In genomic region chr11:70409437-70409836, GRCh38 we compare ENCODE assay signal across 19 cellular contexts. TPM values are rescaled to one million over a fixed set of nuclear protein-coding genes. Genes with fewer than 3 reads are reported as not detected.
DNase-seq lines count a peak whose midpoint lies in the region; ATAC-seq, FAIRE-seq and TF ChIP-seq lines count a peak whose summit lies in the region.
"Had no signal": no experiment of that assay in that cellular context is flagged by ENCODE, and none has a peak within 500 bp of the region (broad histone marks: within the 10 kb centered on the region; RNA-seq: fewer than 3 reads in every experiment).

No MANE protein-coding gene starts in this region.

- H3K27me3 Mint-ChIP-seq in HFFc6 (ENCODE audit: insufficient read depth) (peaks cover 2% of the 10 kb centered on the region; the same call in 1 of the 2 replicates), endodermal cell (ENCODE audit: insufficient read depth) (no peaks in the 10 kb centered on the region)
- H3K27me3 Mint-ChIP-seq: CD4-positive, alpha-beta T cell had no signal

- H3K27ac ChIP-seq in heart left ventricle (peak overlapping the region in 10 of 12 donors; percentile 25 to 83 (median 52)), K562 (ENCODE audit: extremely low read depth, low read depth, low read length) (no peak overlapping the region), endodermal cell (ENCODE audit: low read depth, low read length) (no peak overlapping the region)

- peaks cover 4% of the 10 kb centered on the region for H3K9me1 ChIP-seq in K562 (ENCODE audit: control insufficient read depth, insufficient read depth, low read length)

- H3K4me3 ChIP-seq in heart left ventricle = no peak overlapping the region
- no peak overlapping the region for H3K4me3 ChIP-seq in K562
- H3K4me3 ChIP-seq in endodermal cell (ENCODE audit: low read length) = no peak overlapping the region
- H3K4me3 ChIP-seq: GM12878, HAP-1 had no signal

- H2AFZ ChIP-seq in K562 (ENCODE audit: low read depth, low read length) = no peak overlapping the region

- H3K27me3 ChIP-seq in heart left ventricle (peaks cover 0 to 48% (median 0%) of the 10 kb centered on the region in 9 donors), K562 (ENCODE audit: control insufficient read depth in 2 of 2, insufficient read depth in 2 of 2, low read length in 2 of 2) (no peaks in the 10 kb centered on the region), endodermal cell (ENCODE audit: control insufficient read depth, insufficient read depth, low read length, poor library complexity, severe bottlenecking) (no peaks in the 10 kb centered on the region)

- TF ChIP-seq CTCF in heart left ventricle (IDR thresholded peaks at IDR 0.05) = no peak
- TF ChIP-seq CTCF in HFFc6 (IDR thresholded peaks at IDR 0.05) = no peak
- TF ChIP-seq CTCF in K562 (IDR thresholded peaks at IDR 0.05 in 2 of 3, conservative IDR thresholded peaks at IDR 0.05 in 1 of 3; ENCODE audit: insufficient read depth in 2 of 3, low read depth in 1 of 3, low read length in 3 of 3) = no peak
- TF ChIP-seq CTCF in endodermal cell (conservative IDR thresholded peaks at IDR 0.05) = no peak

- H3K9ac ChIP-seq in K562 (ENCODE audit: insufficient read depth in 1 of 2, low read depth in 2 of 2, low read length in 2 of 2) (no peak overlapping the region), endodermal cell (ENCODE audit: extremely low read depth, low read length, poor library complexity, severe bottlenecking) (no peak overlapping the region)

- H3K4me1 ChIP-seq in heart left ventricle = peaks cover 0 to 61% (median 12%) of the 10 kb centered on the region in 12 donors
- H3K4me1 ChIP-seq in K562 (replicated peaks in 1 of 2; ENCODE audit: control insufficient read depth in 2 of 2, insufficient read depth in 2 of 2, low read length in 2 of 2) = no peaks in the 10 kb centered on the region
- H3K4me1 ChIP-seq in endodermal cell (ENCODE audit: control insufficient read depth, insufficient read depth, low read length) = no peaks in the 10 kb centered on the region
- H3K4me1 ChIP-seq: HAP-1 had no signal

- 79 to 89% (median 84%) methylated on average over 10 of the region's 10 CpGs for WGBS in heart left ventricle, 4 donors
- 85% methylated on average over 10 of the region's 10 CpGs for WGBS in K562 (ENCODE audit: insufficient coverage, low coverage, missing lambda C conversion rate)
- 96% methylated on average over 10 of the region's 10 CpGs for WGBS in endodermal cell (ENCODE audit: insufficient coverage in 1 of 2, insufficient read length in 1 of 2), 2 experiments

- H3K36me3 ChIP-seq in heart left ventricle (peaks cover 6 to 96% (median 89%) of the 10 kb centered on the region in 9 donors), K562 (ENCODE audit: control insufficient read depth, insufficient read depth, low read length) (peaks cover 95% of the 10 kb centered on the region), endodermal cell (ENCODE audit: control insufficient read depth, insufficient read depth, low read length) (peaks cover 93% of the 10 kb centered on the region)

- H3K4me3 Mint-ChIP-seq in HFFc6 (no peak overlapping the region), endodermal cell (no peak overlapping the region)
- H3K4me3 Mint-ChIP-seq: B cell; CD4-positive, alpha-beta T cell had no signal

- no TSS peak for BruUV-seq in K562 (replicated peaks; lab: Mats Ljungman, UMichigan)

- no peak for TF ChIP-seq EP300 in K562 (IDR thresholded peaks at IDR 0.05; ENCODE audit: low read length)

- H3K4me1 Mint-ChIP-seq in HFFc6 (ENCODE audit: low read depth) (peaks cover 2% of the 10 kb centered on the region), endodermal cell (no peaks in the 10 kb centered on the region)
- H3K4me1 Mint-ChIP-seq: B cell had no signal

- H4K20me1 ChIP-seq in K562 (replicated peaks; ENCODE audit: control insufficient read depth, insufficient read depth, low read length) = no peaks in the 10 kb centered on the region

- no peak for TF ChIP-seq RAD21 in K562 (CRISPR knock-in tag; conservative IDR thresholded peaks at IDR 0.05 in 1 of 2, IDR thresholded peaks at IDR 0.05 in 1 of 2)

- H3K27ac Mint-ChIP-seq in HFFc6 (peak overlapping the region; percentile 38; the same call in 1 of the 2 replicates), endodermal cell (no peak overlapping the region)
- H3K27ac Mint-ChIP-seq: B cell; CD4-positive, alpha-beta T cell had no signal

- in situ Hi-C loops in K562 (cut with MboI) = no loop called here

- TF ChIP-seq POLR2A in heart left ventricle (IDR thresholded peaks at IDR 0.05) (no peak), K562 (conservative IDR thresholded peaks at IDR 0.05) (no peak)

- no peak for FAIRE-seq in K562 (lab: Jason Lieb, UNC)
- FAIRE-seq: GM12878, GM18507, HTR-8/SVneo had no signal

- intact Hi-C loops in heart left ventricle (cut with DNase I) = no loop called here
- intact Hi-C loops in Right ventricle myocardium superior (cut with DNase I) = no loop called here
- intact Hi-C loops in K562 (cut with micrococcal nuclease) = no loop called here

- POLR2A ChIA-PET in K562 (lab: Yijun Ruan, JAX) = interaction anchor here (1.0 to 3.8 kb wide), 4 partner anchors 8 to 14 kb away, joined by 3 to 17 read pairs (median 7); partner anchors contain the start of gene CTTN

- ATAC-seq in heart left ventricle (no peak), Right ventricle myocardium superior (ENCODE audit: poor library complexity) (no peak), K562 (no peak), GM19452 (IDR thresholded peaks at IDR 0.05; ENCODE audit: unreplicated experiment) (no peak)
- ATAC-seq: GM12878 had no signal

- H3K4me2 ChIP-seq in K562 (ENCODE audit: insufficient read depth, low read length) = no peak overlapping the region

- DNase-seq in heart left ventricle = no peak
- DNase-seq in Right ventricle myocardium superior = no peak
- no peak for DNase-seq in HFFc6
- no peak for DNase-seq in K562 (ENCODE audit: extremely low read depth in 1 of 4, low spot score in 3 of 4)
- peak; percentile 50 for DNase-seq in putamen (ENCODE audit: low spot score)
- no peak for DNase-seq in endodermal cell
- DNase-seq: ACHN; Calu3; CD4-positive, alpha-beta T cell; DMS 273 treated with DMSO at 0.1 percent for 48 hours; DMS79; GOT3; KBM-7 had no signal

- CTCF ChIA-PET in K562 (lab: Yijun Ruan, JAX; ENCODE audit: low intra/inter-chr PET ratio) = interaction anchor here (0.7 kb wide), 1 partner anchor 33 kb away, joined by 3 read pairs; no protein-coding TSS in a partner anchor

- H3K36me3 Mint-ChIP-seq in HFFc6 (ENCODE audit: low read depth) (peaks cover 51% of the 10 kb centered on the region), endodermal cell (ENCODE audit: low read depth) (peaks cover 79% of the 10 kb centered on the region)

- no peaks in the 10 kb centered on the region for H3K9me3 ChIP-seq in heart left ventricle
- H3K9me3 ChIP-seq in K562 (replicated peaks; ENCODE audit: control insufficient read depth, insufficient read depth, low read depth, low read length) = no peaks in the 10 kb centered on the region; the same call in 1 of the 2 replicates
- H3K9me3 ChIP-seq in endodermal cell (ENCODE audit: control insufficient read depth, low read length) = no peaks in the 10 kb centered on the region
- H3K9me3 ChIP-seq: HAP-1 had no signal

- peaks cover 6% of the 10 kb centered on the region; the same call in 1 of the 3 replicates for H3K79me2 ChIP-seq in K562 (ENCODE audit: control insufficient read depth, insufficient read depth, low read length)

- H3K9me3 Mint-ChIP-seq in HFFc6 (no peaks in the 10 kb centered on the region), endodermal cell (no peaks in the 10 kb centered on the region)
- H3K9me3 Mint-ChIP-seq: CD4-positive, alpha-beta T cell had no signal

TF ChIP-seq in K562, 482 proteins besides CTCF, POLR2A, EP300 and RAD21:
- no peak for TF ChIP-seq ERF (CRISPR knock-in tag; IDR thresholded peaks at IDR 0.05)
- no peak for TF ChIP-seq SMARCA5 (IDR thresholded peaks at IDR 0.05)
- TF ChIP-seq XRCC5 (IDR thresholded peaks at IDR 0.05; ENCODE audit: low read depth, low read length) = no peak
- TF ChIP-seq SUPT5H (IDR thresholded peaks at IDR 0.05) = 0 out of 2 replicates have a peak, but pooled peaks have one; percentile 9
- TF ChIP-seq FOXK1 (CRISPR knock-in tag; IDR thresholded peaks at IDR 0.05; ENCODE audit: borderline replicate concordance) = no peak

RNA-seq across cellular contexts. Expression of gene CTTN, which starts 11.1 kb away (rescaled TPM):
- total RNA-seq in heart left ventricle = 100 to 1,000 TPM; 109 to 186 (median 143) TPM
- 100 to 1,000 TPM in 1 of 2 donors, 10 to 100 TPM in 1; 77.3 to 100 TPM for polyA plus RNA-seq in heart left ventricle
- total RNA-seq in Right ventricle myocardium superior = 156 TPM
- 100 to 1,000 TPM; 365 to 411 (median 374) TPM for total RNA-seq in HFFc6 (2021; fragmentation: NEBNext Ultra II Directional; extraction: Animal tissue kit (Norgen Biotek cat#: 25700))
- 847 and 1,186 TPM in 2 replicates for total RNA-seq in K562 (2011; cell fraction: chromatin; rRNA removed; ENCODE audit: low replicate concordance)
- total RNA-seq in K562 (2011; cell fraction: nucleolus; rRNA removed) = 519 and 540 TPM in 2 replicates
- 720 and 885 TPM in 2 replicates for total RNA-seq in K562 (2011; cell fraction: nucleoplasm; rRNA removed)
- 114 and 127 TPM in 2 replicates for total RNA-seq in K562 (2014; rRNA removed)
- 92.4 and 92.6 TPM in 2 replicates for total RNA-seq in K562 (2014; rRNA removed; fragmentation: Illumina TruSeq; extraction: Trizol)
- 104 and 110 TPM in 2 replicates for total RNA-seq in K562 (2015; rRNA removed; fragmentation: Illumina TruSeq; extraction: Trizol)
- total RNA-seq in K562 (2021) = 146 and 158 TPM in 2 replicates
- 90.1 and 102 TPM in 2 replicates for polyA plus RNA-seq in K562 (2011; rRNA removed)
- 58.6 and 59.0 TPM in 2 replicates for polyA plus RNA-seq in K562 (2011; cell fraction: cytosol; rRNA removed)
- polyA plus RNA-seq in K562 (2011; cell fraction: nucleus; rRNA removed) = 564 and 672 TPM in 2 replicates
- 106 and 146 TPM in 2 replicates for polyA plus RNA-seq in K562 (2012)
- polyA plus RNA-seq in K562 (2014; fragmentation: Illumina TruSeq; extraction: Trizol) = 99.7 and 102 TPM in 2 replicates
- 10 to 100 TPM in 1 of 2 experiments, 1 to 10 TPM in 1; 9.9 to 23.1 TPM for polyA plus RNA-seq in K562 (2014; fragmentation: Nextera tagmentation; extraction: Ambion mirVana)
- polyA plus RNA-seq in K562 (2014; rRNA removed) = 149 and 157 TPM in 2 replicates
- 134 and 158 TPM in 2 replicates for polyA minus RNA-seq in K562 (2011; rRNA and poly(A)+ RNA removed)
- 44.2 and 52.6 TPM in 2 replicates for polyA minus RNA-seq in K562 (2011; cell fraction: cytosol; rRNA and poly(A)+ RNA removed)
- polyA minus RNA-seq in K562 (2011; cell fraction: nucleus; rRNA and poly(A)+ RNA removed) = 171 and 217 TPM in 2 replicates
- 100 to 1,000 TPM; 282 to 283 TPM for total RNA-seq in endodermal cell
- 150 TPM for polyA plus RNA-seq in endodermal cell (2013, experiment 1 of 2)
- polyA plus RNA-seq in endodermal cell (2013, experiment 2 of 2) = 132 TPM
- total RNA-seq: B cell had no signal

Comparison
In these comparisons a context has a peak if more than half of its experiments do, and no peak if none do; other contexts are left out.
1. H3K27ac ChIP-seq: peak in heart left ventricle (10 of 12); none in K562 (single experiment) and endodermal cell (single experiment).